In the genomic region with DNA sequence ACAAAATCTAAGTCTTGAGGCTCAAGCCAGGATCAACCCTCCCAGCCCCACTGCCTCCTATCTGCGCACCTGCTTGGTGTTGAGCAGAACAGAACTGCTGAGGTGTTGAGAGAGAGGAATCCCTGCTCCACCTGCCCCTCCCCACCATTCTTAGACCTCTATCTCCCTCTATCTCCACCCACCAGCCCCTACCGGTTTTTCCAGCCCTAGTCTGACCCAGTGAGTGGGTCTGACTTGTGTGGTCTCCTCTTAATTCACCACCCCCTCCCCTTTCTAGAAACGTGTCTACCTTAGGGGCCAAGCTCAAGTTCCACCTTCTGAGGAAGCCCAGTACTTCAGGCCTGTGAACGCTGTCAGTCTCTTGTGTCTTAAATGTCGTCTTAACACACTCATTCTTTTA, we compare ENCODE assay signal across 17 cellular contexts.
A peak's percentile ranks its signal among the peaks of the same experiment; 100 is the strongest.
DNase-seq lines count a peak whose midpoint lies in the region; ATAC-seq and TF ChIP-seq lines count a peak whose summit lies in the region.
"Had no signal": no experiment of that assay in that cellular context is flagged by ENCODE, and none has a peak within 500 bp of the region (broad histone marks: within the 10 kb centered on the region; RNA-seq: fewer than 3 reads in every experiment).

No MANE protein-coding gene starts in this region.

- H3K4me1 Mint-ChIP-seq in activated CD4-positive, alpha-beta T cell treated with anti-CD3 and anti-CD28 coated beads for 36 hours: peaks cover 33% of the 10 kb centered on the region
- peaks cover 31% of the 10 kb centered on the region for H3K4me1 Mint-ChIP-seq in activated naive CD8-positive, alpha-beta T cell treated with anti-CD3 and anti-CD28 coated beads, Interleukin-2, amount 50 U/mL, for 24 hours

- no peak overlapping the region for H3K4ac ChIP-seq in mesendoderm (ENCODE audit: low read depth, low read length)

- no peak for DNase-seq in activated CD4-positive, alpha-beta T cell treated with anti-CD3 and anti-CD28 coated beads for 36 hours
- DNase-seq in activated CD4-positive, alpha-beta T cell treated with anti-CD3 and anti-CD28 coated beads, Interleukin-2, amount 50 U/mL, for 48 hours: no peak
- no peak for DNase-seq in activated naive CD8-positive, alpha-beta T cell treated with anti-CD3 and anti-CD28 coated beads, Interleukin-2, amount 50 U/mL, for 24 hours
- peak; percentile 76 for DNase-seq in mesendoderm
- DNase-seq in GM20000 (ENCODE audit: low spot score): no peak
- no peak for DNase-seq in NCI-H2029 treated with DMSO at 0.1 percent for 48 hours (lab: John Stamatoyannopoulos, UW)
- DNase-seq: 8988T, NCI-H1436, NCI-H510A, PC-3, posterior cingulate gyrus, substantia nigra had no signal

- no peak overlapping the region for H2BK120ac ChIP-seq in mesendoderm (ENCODE audit: low read depth, low read length)

- ATAC-seq in activated CD4-positive, alpha-beta T cell treated with anti-CD3 and anti-CD28 coated beads for 36 hours: peak; percentile 37
- ATAC-seq in activated naive CD8-positive, alpha-beta T cell treated with anti-CD3 and anti-CD28 coated beads, Interleukin-2, amount 50 U/mL, for 24 hours: peak; percentile 12
- no peak for ATAC-seq in GM21528 (IDR thresholded peaks at IDR 0.05; ENCODE audit: low FRiP score, unreplicated experiment)
- ATAC-seq: gastroesophageal sphincter, PC-3 had no signal

- H4K8ac ChIP-seq in mesendoderm (ENCODE audit: low read depth, low read length): no peak overlapping the region

- H3K27ac Mint-ChIP-seq in activated CD4-positive, alpha-beta T cell treated with anti-CD3 and anti-CD28 coated beads for 36 hours: peak overlapping the region; percentile 44
- no peak overlapping the region for H3K27ac Mint-ChIP-seq in activated naive CD8-positive, alpha-beta T cell treated with anti-CD3 and anti-CD28 coated beads, Interleukin-2, amount 50 U/mL, for 24 hours

- CTCF ChIA-PET in activated CD4-positive, alpha-beta T cell treated with anti-CD3 and anti-CD28 coated beads for 36 hours (lab: Charles Lee): interaction anchor here (0.7 to 6.7 kb wide), 6 partner anchors 10 to 165 kb away, joined by 3 to 42 read pairs (median 4); no protein-coding TSS in a partner anchor

- no peaks in the 10 kb centered on the region for H3K27me3 Mint-ChIP-seq in activated CD4-positive, alpha-beta T cell treated with anti-CD3 and anti-CD28 coated beads for 36 hours
- H3K27me3 Mint-ChIP-seq in activated naive CD8-positive, alpha-beta T cell treated with anti-CD3 and anti-CD28 coated beads, Interleukin-2, amount 50 U/mL, for 24 hours: no peaks in the 10 kb centered on the region

- no peaks in the 10 kb centered on the region for H3K36me3 Mint-ChIP-seq in activated CD4-positive, alpha-beta T cell treated with anti-CD3 and anti-CD28 coated beads for 36 hours (ENCODE audit: low read depth)
- H3K36me3 Mint-ChIP-seq in activated naive CD8-positive, alpha-beta T cell treated with anti-CD3 and anti-CD28 coated beads, Interleukin-2, amount 50 U/mL, for 24 hours (ENCODE audit: low read depth): no peaks in the 10 kb centered on the region

- H3K27me3 ChIP-seq in mesendoderm (ENCODE audit: insufficient read depth, low read length, poor library complexity): no peaks in the 10 kb centered on the region
- H3K27me3 ChIP-seq: gastroesophageal sphincter had no signal

- H3K4me3 Mint-ChIP-seq in activated CD4-positive, alpha-beta T cell treated with anti-CD3 and anti-CD28 coated beads for 36 hours: no peak overlapping the region
- no peak overlapping the region for H3K4me3 Mint-ChIP-seq in activated naive CD8-positive, alpha-beta T cell treated with anti-CD3 and anti-CD28 coated beads, Interleukin-2, amount 50 U/mL, for 24 hours

- H3K27ac ChIP-seq in mesendoderm (ENCODE audit: low read depth, low read length): no peak overlapping the region
- H3K27ac ChIP-seq: C4-2B, HL-60 had no signal

- H3K4me3 ChIP-seq in mesendoderm (ENCODE audit: low read length): no peak overlapping the region
- H3K4me3 ChIP-seq: gastroesophageal sphincter had no signal

- no peak overlapping the region for H4K5ac ChIP-seq in mesendoderm (ENCODE audit: low read length)

- H3K79me2 ChIP-seq in mesendoderm (ENCODE audit: control insufficient read depth, insufficient read depth, low read length): no peaks in the 10 kb centered on the region

- no peak overlapping the region for H3K23ac ChIP-seq in mesendoderm (ENCODE audit: low read length)

- no peaks in the 10 kb centered on the region for H3K9me3 ChIP-seq in ES-I3 (ENCODE audit: control insufficient read depth, insufficient read depth, low read length)
- H3K9me3 ChIP-seq: gastroesophageal sphincter had no signal

- no peak overlapping the region for H2BK5ac ChIP-seq in mesendoderm (ENCODE audit: low read length)

- H3K36me3 ChIP-seq in ES-I3 (ENCODE audit: insufficient read depth, low read length): no peaks in the 10 kb centered on the region
- H3K36me3 ChIP-seq in mesendoderm (ENCODE audit: control insufficient read depth, insufficient read depth, low read length): no peaks in the 10 kb centered on the region
- H3K36me3 ChIP-seq: gastroesophageal sphincter had no signal

- peak overlapping the region; percentile 1 for H3K56ac ChIP-seq in mesendoderm (ENCODE audit: low read length)

- no peak overlapping the region for H2AK5ac ChIP-seq in mesendoderm (ENCODE audit: low read length)

- peak overlapping the region; percentile 12; the same call in 1 of the 2 replicates for H3K9ac ChIP-seq in ES-I3 (ENCODE audit: low read depth, low read length)
- no peak overlapping the region for H3K9ac ChIP-seq in mesendoderm (ENCODE audit: low read length)

- POLR2A ChIA-PET in activated CD4-positive, alpha-beta T cell treated with anti-CD3 and anti-CD28 coated beads for 36 hours (lab: Charles Lee): no interaction called here

- H3K4me2 ChIP-seq in mesendoderm (ENCODE audit: low read length): no peak overlapping the region

- no CpG with 5 or more reads among the region's 5 CpGs for WGBS in mesendoderm (ENCODE audit: extremely low coverage, insufficient coverage, low lambda C conversion rate)

- no peak overlapping the region for H3K18ac ChIP-seq in mesendoderm (ENCODE audit: low read length)

- no peaks in the 10 kb centered on the region for H3K79me1 ChIP-seq in mesendoderm (ENCODE audit: low read length)

- intact Hi-C loops in activated CD4-positive, alpha-beta T cell treated with anti-CD3 and anti-CD28 coated beads for 36 hours (cut with DNase I, micrococcal nuclease): loop anchor here in 1 of 2 experiments (1.0 kb wide), 1 partner anchor 64 kb away; no protein-coding TSS in a partner anchor

- H3K4me1 ChIP-seq in ES-I3 (ENCODE audit: insufficient read depth, low read length) (peaks cover 44% of the 10 kb centered on the region), mesendoderm (ENCODE audit: control insufficient read depth, low read depth, low read length) (peaks cover 11% of the 10 kb centered on the region)

- no peak for TF ChIP-seq CTCF in GM20000 (IDR thresholded peaks at IDR 0.05; ENCODE audit: extremely low read depth, missing control alignments)

- no peaks in the 10 kb centered on the region for H3K9me3 Mint-ChIP-seq in activated CD4-positive, alpha-beta T cell treated with anti-CD3 and anti-CD28 coated beads for 36 hours (ENCODE audit: low read depth)
- H3K9me3 Mint-ChIP-seq in activated naive CD8-positive, alpha-beta T cell treated with anti-CD3 and anti-CD28 coated beads, Interleukin-2, amount 50 U/mL, for 24 hours: no peaks in the 10 kb centered on the region

- no peak overlapping the region for H2BK15ac ChIP-seq in mesendoderm (replicated peaks; ENCODE audit: low read depth)
